ENCODE assay signal across 8 cellular contexts in genomic region chr15:85707519-85708338, GRCh38.
A peak's percentile ranks its signal among the peaks of the same experiment; 100 is the strongest.
DNase-seq lines count a peak whose midpoint lies in the region; ATAC-seq and TF ChIP-seq lines count a peak whose summit lies in the region.

No MANE protein-coding gene starts in this region.

- peaks cover 43% of the 10 kb centered on the region for H3K4me1 ChIP-seq in testis

- ATAC-seq in HG03520 (IDR thresholded peaks at IDR 0.05; ENCODE audit: unreplicated experiment) (peak; percentile 13), HG03025 (IDR thresholded peaks at IDR 0.05; ENCODE audit: low FRiP score, unreplicated experiment) (no peak)

- DNase-seq in SIG-M5 treated with dmso at 0.1 percent for 504 hours (lab: John Stamatoyannopoulos, UW; ENCODE audit: unreplicated experiment) = peak; percentile 7
- no peak for DNase-seq in SIG-M5 (lab: John Stamatoyannopoulos, UW)
- peak; percentile 84 for DNase-seq in left kidney (ENCODE audit: low read depth, low spot score)
- DNase-seq in testis = no peak
- DNase-seq in NCI-H2227 (lab: John Stamatoyannopoulos, UW; ENCODE audit: unreplicated experiment) = no peak

- intact Hi-C loops in testis (cut with DNase I; ENCODE audit: low total_unique reads) = no loop called here

- H3K36me3 ChIP-seq in testis (ENCODE audit: low read depth, missing control alignments) = no peaks in the 10 kb centered on the region

- TF ChIP-seq CTCF in testis (IDR thresholded peaks at IDR 0.05) = no peak

- TF ChIP-seq POLR2A in testis (IDR thresholded peaks at IDR 0.05) = no peak

- no peaks in the 10 kb centered on the region for H3K9me3 ChIP-seq in testis

- H3K27me3 ChIP-seq in testis = no peaks in the 10 kb centered on the region

- WGBS in testis, 2 donors = 34 to 46% methylated on average over 8 of the region's 8 CpGs

- no peak overlapping the region for H3K4me3 ChIP-seq in testis

- H3K27ac ChIP-seq in angular gyrus (ENCODE audit: low read depth, low read length) (peak overlapping the region; percentile 4), testis (peak overlapping the region; percentile 90 to 91)

Comparison
In these comparisons a context has a peak if more than half of its experiments do, and no peak if none do; other contexts are left out.
1. DNase-seq: peak in SIG-M5 treated with dmso at 0.1 percent for 504 hours (single experiment) and left kidney (single experiment); none in SIG-M5 (single experiment), testis (single experiment) and NCI-H2227 (single experiment).